1 cellular context compared by ENCODE assay signal in genomic region chr7:5665106-5666025, GRCh38.
TF ChIP-seq lines count a peak whose summit lies in the region.

No MANE protein-coding gene starts in this region.

TF ChIP-seq in SK-N-SH, 30 proteins besides CTCF, POLR2A, EP300 and RAD21 (continued from another document):
- TF ChIP-seq TEAD4 (IDR thresholded peaks at IDR 0.05; ENCODE audit: borderline replicate concordance, insufficient read depth) (no peak), RCOR1 (IDR thresholded peaks at IDR 0.05; ENCODE audit: low read length) (peak; percentile 36; the same call in 1 of the 2 replicates), FOSL2 (IDR thresholded peaks at IDR 0.05; ENCODE audit: borderline replicate concordance, low read depth) (0 out of 2 replicates have a peak, but pooled peaks have one; percentile 6), NFIC (IDR thresholded peaks at IDR 0.05; ENCODE audit: borderline replicate concordance) (no peak)
